Comparison of ENCODE assay signal across 8 cellular contexts in genomic region chr7:112789824-112790650, GRCh38. TPM values are rescaled to one million over a fixed set of nuclear protein-coding genes. Genes with fewer than 3 reads are reported as not detected.
DNase-seq lines count a peak whose midpoint lies in the region; ATAC-seq, FAIRE-seq and TF ChIP-seq lines count a peak whose summit lies in the region.

Gene TMEM168 (minus strand): TSS chr7:112790393. CDS start chr7:112784825, 5,568 bp downstream.

- peak in 1 of 4 donors; percentile 66 for TF ChIP-seq POLR2A in esophagus squamous epithelium (IDR thresholded peaks at IDR 0.05)

- H3K27ac ChIP-seq in esophagus squamous epithelium = peak within 1 kb of the TSS; percentile 91 to 96 (median 93)

- no peaks in the 10 kb centered on the region for H3K9me3 ChIP-seq in esophagus squamous epithelium

- H3K27me3 Mint-ChIP-seq in IgD-negative memory B cell = no peaks in the 10 kb centered on the region
- no peaks in the 10 kb centered on the region for H3K27me3 Mint-ChIP-seq in activated T-cell treated with anti-CD3 and anti-CD28 coated beads, Interleukin-2, amount 50 U/mL, for 72 hours (ENCODE audit: low read depth)

- H3K4me1 ChIP-seq in esophagus squamous epithelium = peaks cover 7 to 42% (median 14%) of the 10 kb centered on the region in 3 donors

- DNase-seq in DMS153 treated with DMSO at 0.1 percent for 48 hours (lab: John Stamatoyannopoulos, UW; ENCODE audit: unreplicated experiment) = peak; percentile 32
- peak; percentile 64 for DNase-seq in RCC 7860 (ENCODE audit: low spot score)
- peak; percentile 88 to 89 for DNase-seq in activated T-cell treated with anti-CD3 and anti-CD28 coated beads, Interleukin-2, amount 50 U/mL, for 72 hours
- no peak for DNase-seq in esophagus squamous epithelium (lab: John Stamatoyannopoulos, UW)
- DNase-seq in myocyte (ENCODE audit: low read depth) = peak; percentile 87
- peak; percentile 64 to 80 for DNase-seq in stimulated activated CD8-positive, alpha-beta memory T cell treated with anti-CD3 and anti-CD28 coated beads, Interleukin-7, amount 100 ng/mL, for 4 hours (ENCODE audit: low read depth in 2 of 2)

- peak within 1 kb of the TSS; percentile 97 to 99 (median 98) for H3K27ac Mint-ChIP-seq in IgD-negative memory B cell
- H3K27ac Mint-ChIP-seq in activated T-cell treated with anti-CD3 and anti-CD28 coated beads, Interleukin-2, amount 50 U/mL, for 72 hours = peak within 1 kb of the TSS; percentile 96

- peak within 1 kb of the TSS; percentile 66 to 90 (median 80) for H3K4me3 ChIP-seq in esophagus squamous epithelium

- H3K36me3 ChIP-seq in esophagus squamous epithelium = no peaks in the 10 kb centered on the region

- H3K27me3 ChIP-seq in esophagus squamous epithelium = no peaks in the 10 kb centered on the region

- no peak for FAIRE-seq in RCC 7860 (lab: Jason Lieb, UNC)

- WGBS in esophagus squamous epithelium, 2 donors = 0 to 3% methylated on average over 7 to 8 of the region's 68 CpGs

- TF ChIP-seq CTCF in esophagus squamous epithelium (IDR thresholded peaks at IDR 0.05) = no peak

- H3K36me3 Mint-ChIP-seq in IgD-negative memory B cell = peaks cover 3% of the 10 kb centered on the region
- H3K36me3 Mint-ChIP-seq in activated T-cell treated with anti-CD3 and anti-CD28 coated beads, Interleukin-2, amount 50 U/mL, for 72 hours (ENCODE audit: insufficient read depth in 2 of 2) = peaks cover 4 to 6% of the 10 kb centered on the region in 2 donors

- no peaks in the 10 kb centered on the region for H3K9me3 Mint-ChIP-seq in IgD-negative memory B cell
- peaks cover 0 to 2% of the 10 kb centered on the region in 2 donors for H3K9me3 Mint-ChIP-seq in activated T-cell treated with anti-CD3 and anti-CD28 coated beads, Interleukin-2, amount 50 U/mL, for 72 hours

- intact Hi-C loops in esophagus squamous epithelium (cut with DNase I) = no loop called here

- peaks cover 22 to 37% (median 35%) of the 10 kb centered on the region in 3 donors for H3K4me1 Mint-ChIP-seq in IgD-negative memory B cell
- H3K4me1 Mint-ChIP-seq in activated T-cell treated with anti-CD3 and anti-CD28 coated beads, Interleukin-2, amount 50 U/mL, for 72 hours (ENCODE audit: low read depth) = peaks cover 63% of the 10 kb centered on the region

- H3K4me3 Mint-ChIP-seq in IgD-negative memory B cell = peak within 1 kb of the TSS; percentile 92 to 98 (median 98)
- peak within 1 kb of the TSS; percentile 90 to 99 for H3K4me3 Mint-ChIP-seq in activated T-cell treated with anti-CD3 and anti-CD28 coated beads, Interleukin-2, amount 50 U/mL, for 72 hours

- peak; percentile 81 for ATAC-seq in GM21529 (IDR thresholded peaks at IDR 0.05; ENCODE audit: unreplicated experiment)
- peak; percentile 87 to 90 for ATAC-seq in activated T-cell treated with anti-CD3 and anti-CD28 coated beads, Interleukin-2, amount 50 U/mL, for 72 hours (replicated peaks in 1 of 2)

RNA-seq across cellular contexts. Expression of gene TMEM168, which starts in this region (rescaled TPM):
- polyA plus RNA-seq in IgD-negative memory B cell = 6.0 TPM
- 10 to 100 TPM; 25.6 to 31.8 TPM for total RNA-seq in activated T-cell treated with anti-CD3 and anti-CD28 coated beads, Interleukin-2, amount 50 U/mL, for 72 hours
- total RNA-seq in esophagus squamous epithelium = 10 to 100 TPM; 16.5 to 32.6 (median 21.6) TPM
- total RNA-seq in myocyte = 18.0 and 22.1 TPM in 2 replicates
- polyA plus RNA-seq in myocyte (2012) = 14.8 TPM
